ENCODE assay signal across 1 cellular context in genomic region chr1:32221980-32222751, GRCh38.
TF ChIP-seq lines count a peak whose summit lies in the region.

Gene EIF3I (plus strand): TSS chr1:32222407. CDS start chr1:32222442, 35 bp downstream.
Gene TMEM234 (minus strand): TSS chr1:32222353. CDS start chr1:32222322, 31 bp downstream.

TF ChIP-seq in HepG2, 621 proteins besides CTCF, POLR2A, EP300 and RAD21 (continued from another document and continues in another):
- TF ChIP-seq USF2 (IDR thresholded peaks at IDR 0.05; ENCODE audit: low read depth, low read length), result no peak
- no peak for TF ChIP-seq USF2 (CRISPR knock-in tag; IDR thresholded peaks at IDR 0.05; ENCODE audit: borderline replicate concordance)
- TF ChIP-seq SNAPC4 (CRISPR knock-in tag; IDR thresholded peaks at IDR 0.05), result 0 out of 2 replicates have a peak, but pooled peaks have one; percentile 67
- TF ChIP-seq AKAP8 (CRISPR knock-in tag; IDR thresholded peaks at IDR 0.05), result no peak
- TF ChIP-seq ZNF891 (CRISPR knock-in tag; IDR thresholded peaks at IDR 0.05), result peak; percentile 45; the same call in 1 of the 2 replicates
- no peak for TF ChIP-seq HNRNPLL (IDR thresholded peaks at IDR 0.05; ENCODE audit: low read depth, low read length, poor library complexity, severe bottlenecking)
- TF ChIP-seq DBP (CRISPR knock-in tag; IDR thresholded peaks at IDR 0.05; ENCODE audit: not compliant biosample characterization), result no peak
- no peak for TF ChIP-seq KDM4B (CRISPR knock-in tag; IDR thresholded peaks at IDR 0.05)
- TF ChIP-seq ZNF496 (CRISPR knock-in tag; IDR thresholded peaks at IDR 0.05; ENCODE audit: insufficient replicate concordance), result no peak
- TF ChIP-seq FOXO4 (CRISPR knock-in tag; conservative IDR thresholded peaks at IDR 0.05), result no peak
- no peak for TF ChIP-seq MTF2 (CRISPR knock-in tag; IDR thresholded peaks at IDR 0.05; ENCODE audit: borderline replicate concordance)
- no peak for TF ChIP-seq ZNF337 (CRISPR knock-in tag; IDR thresholded peaks at IDR 0.05; ENCODE audit: borderline replicate concordance, low read depth)
- TF ChIP-seq ASH2L (IDR thresholded peaks at IDR 0.05; ENCODE audit: insufficient read length, low read depth, low read length), result peak; percentile 90
- TF ChIP-seq MEIS2 (CRISPR knock-in tag; IDR thresholded peaks at IDR 0.05), result no peak
- no peak for TF ChIP-seq ZNF44 (CRISPR knock-in tag; IDR thresholded peaks at IDR 0.05)
- no peak for TF ChIP-seq E2F5 (CRISPR knock-in tag; conservative IDR thresholded peaks at IDR 0.05)
- 0 out of 2 replicates have a peak, but pooled peaks have one; percentile 21 for TF ChIP-seq GLI4 (CRISPR knock-in tag; IDR thresholded peaks at IDR 0.05; ENCODE audit: borderline replicate concordance)
- TF ChIP-seq PITX1 (CRISPR knock-in tag; IDR thresholded peaks at IDR 0.05), result no peak
- no peak for TF ChIP-seq PPARG (CRISPR knock-in tag; conservative IDR thresholded peaks at IDR 0.05)
- TF ChIP-seq TOPORS (CRISPR knock-in tag; IDR thresholded peaks at IDR 0.05), result no peak
- peak; percentile 65; the same call in 1 of the 2 replicates for TF ChIP-seq MYC (CRISPR knock-in tag; IDR thresholded peaks at IDR 0.05; ENCODE audit: borderline replicate concordance)
- no peak for TF ChIP-seq DDIT3 (CRISPR knock-in tag; IDR thresholded peaks at IDR 0.05)
- no peak for TF ChIP-seq ZNF841 (CRISPR knock-in tag; IDR thresholded peaks at IDR 0.05; ENCODE audit: borderline replicate concordance)
- no peak; the same call in 1 of the 2 replicates for TF ChIP-seq ZNF33B (CRISPR knock-in tag; IDR thresholded peaks at IDR 0.05)
- TF ChIP-seq PRDM15 (CRISPR knock-in tag; IDR thresholded peaks at IDR 0.05), result 0 out of 2 replicates have a peak, but pooled peaks have one; percentile 2
- TF ChIP-seq ZMAT5 (CRISPR knock-in tag; IDR thresholded peaks at IDR 0.05; ENCODE audit: borderline replicate concordance, low read depth), result no peak
- peak; percentile 43; the same call in 1 of the 2 replicates for TF ChIP-seq ZNF225 (CRISPR knock-in tag; IDR thresholded peaks at IDR 0.05)
- 0 out of 2 replicates have a peak, but pooled peaks have one; percentile 23 for TF ChIP-seq ELF4 (CRISPR knock-in tag; IDR thresholded peaks at IDR 0.05; ENCODE audit: borderline replicate concordance)
- TF ChIP-seq RFX5 (IDR thresholded peaks at IDR 0.05; ENCODE audit: low read depth, low read length), result no peak; the same call in 1 of the 2 replicates
- TF ChIP-seq ZSCAN12 (CRISPR knock-in tag; IDR thresholded peaks at IDR 0.05), result no peak
- no peak for TF ChIP-seq ZNF460 (CRISPR knock-in tag; IDR thresholded peaks at IDR 0.05; ENCODE audit: borderline replicate concordance)
- TF ChIP-seq CREB3 (CRISPR knock-in tag; IDR thresholded peaks at IDR 0.05), result no peak
- TF ChIP-seq BHLHE40 (IDR thresholded peaks at IDR 0.05; ENCODE audit: low read length), result no peak
- TF ChIP-seq ZNF292 (CRISPR knock-in tag; IDR thresholded peaks at IDR 0.05; ENCODE audit: borderline replicate concordance, low read depth), result no peak
- no peak for TF ChIP-seq STAG1 (CRISPR knock-in tag; IDR thresholded peaks at IDR 0.05)
- 0 out of 2 replicates have a peak, but pooled peaks have one; percentile 50 for TF ChIP-seq KLF15 (CRISPR knock-in tag; IDR thresholded peaks at IDR 0.05; ENCODE audit: borderline replicate concordance)
- no peak for TF ChIP-seq HNRNPL (IDR thresholded peaks at IDR 0.05; ENCODE audit: low read depth, low read length)
- TF ChIP-seq SRSF1 (optimal IDR thresholded peaks at IDR 0.05; ENCODE audit: low read depth, low read length), result peak; percentile 41
- TF ChIP-seq WIZ (CRISPR knock-in tag; IDR thresholded peaks at IDR 0.05), result no peak; the same call in 1 of the 2 replicates
- TF ChIP-seq ZZZ3 (CRISPR knock-in tag; IDR thresholded peaks at IDR 0.05; ENCODE audit: borderline replicate concordance), result no peak; the same call in 1 of the 2 replicates
- TF ChIP-seq MAX (IDR thresholded peaks at IDR 0.05), result peak; percentile 82; the same call in 1 of the 2 replicates
- no peak for TF ChIP-seq ZNF513 (CRISPR knock-in tag; conservative IDR thresholded peaks at IDR 0.05)
- TF ChIP-seq SCMH1 (CRISPR knock-in tag; IDR thresholded peaks at IDR 0.05; ENCODE audit: borderline replicate concordance), result no peak
- 0 out of 2 replicates have a peak, but pooled peaks have one; percentile 41 for TF ChIP-seq ZNF547 (CRISPR knock-in tag; IDR thresholded peaks at IDR 0.05)
- TF ChIP-seq TMF1 (CRISPR knock-in tag; IDR thresholded peaks at IDR 0.05; ENCODE audit: low read depth), result no peak
- no peak for TF ChIP-seq THYN1 (CRISPR knock-in tag; IDR thresholded peaks at IDR 0.05; ENCODE audit: borderline replicate concordance, low read depth)
- no peak for TF ChIP-seq ZNF253 (CRISPR knock-in tag; IDR thresholded peaks at IDR 0.05; ENCODE audit: borderline replicate concordance)
